In the genomic region with DNA sequence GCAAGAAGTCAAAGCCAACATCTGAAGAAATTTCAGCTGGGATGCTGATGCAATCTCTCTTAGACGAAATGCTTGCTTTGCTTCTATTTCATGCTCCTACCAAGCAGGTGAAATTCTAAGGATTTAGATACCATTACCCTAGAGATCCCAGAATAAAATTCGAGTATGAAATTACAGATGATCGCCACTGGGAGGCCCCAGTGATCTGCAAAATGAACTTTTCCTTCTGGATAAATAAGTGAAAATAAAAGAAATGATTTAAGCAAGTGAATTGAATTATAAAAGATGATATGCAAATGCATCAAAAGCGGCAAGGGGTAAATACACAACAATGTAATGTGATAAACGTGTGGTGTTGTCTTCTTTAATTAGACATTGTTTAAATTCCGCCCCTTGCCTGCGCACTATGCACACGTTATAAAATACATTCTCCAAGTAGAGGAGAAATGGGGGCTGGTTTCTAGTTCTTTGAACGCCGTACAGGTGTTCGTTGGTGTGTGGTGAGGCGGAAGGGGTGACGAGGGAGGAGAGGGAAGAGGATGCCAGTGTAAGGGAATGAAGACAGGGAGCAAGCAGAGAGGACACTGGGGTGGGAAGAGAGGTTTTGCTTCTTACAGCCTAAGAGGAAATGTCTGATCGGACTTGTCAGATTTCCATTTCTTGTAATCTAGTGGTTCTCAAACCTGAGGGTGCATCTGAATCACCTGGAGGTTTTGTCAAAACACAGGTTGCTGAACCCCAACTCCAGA, we compare ENCODE assay signal across 8 cellular contexts. TPM values are rescaled to one million over a fixed set of nuclear protein-coding genes. Genes with fewer than 3 reads are reported as not detected.
DNase-seq lines count a peak whose midpoint lies in the region; ATAC-seq, FAIRE-seq and TF ChIP-seq lines count a peak whose summit lies in the region.

No MANE protein-coding gene starts in this region.

- RAD21 ChIA-PET in GM12878 (lab: Charles Lee; ENCODE audit: unreplicated experiment), result interaction anchor here (1.0 to 1.1 kb wide), 2 partner anchors 68 to 236 kb away, joined by 4 read pairs; no protein-coding TSS in a partner anchor

- H3K4me1 Mint-ChIP-seq in mesothelial cell of epicardium, result peaks cover 14% of the 10 kb centered on the region

- no peaks in the 10 kb centered on the region for H3K27me3 ChIP-seq in GM12878 (replicated peaks in 1 of 2; ENCODE audit: control insufficient read depth in 2 of 2, insufficient read depth in 2 of 2, low read length in 1 of 2)

- ATAC-seq in GM12878 (peak; percentile 54), GM19467 (IDR thresholded peaks at IDR 0.05; ENCODE audit: unreplicated experiment) (no peak)

- no peaks in the 10 kb centered on the region for H3K9me3 ChIP-seq in GM12878 (replicated peaks; ENCODE audit: control insufficient read depth, insufficient read depth, low read length)

- H3K9me3 Mint-ChIP-seq in mesothelial cell of epicardium, result no peaks in the 10 kb centered on the region

- in situ Hi-C loops in GM12878 (cut with MboI), result no loop called here

- WGBS in GM12878 (ENCODE audit: insufficient coverage, insufficient replicate concordance, low lambda C conversion rate, missing lambda C conversion rate), result 18% methylated on average over 14 of the region's 14 CpGs

- POLR2A ChIA-PET in GM12878 (lab: Charles Lee), result no interaction called here

- peak; percentile 84 for TF ChIP-seq RAD21 in GM12878 (IDR thresholded peaks at IDR 0.05; ENCODE audit: insufficient read depth, low read depth, low read length)

- no peaks in the 10 kb centered on the region for H3K36me3 Mint-ChIP-seq in mesothelial cell of epicardium

- H3K4me2 ChIP-seq in GM12878 (ENCODE audit: control insufficient read depth, insufficient read depth), result no peak overlapping the region

- H3K27ac ChIP-seq in GM12878 (ENCODE audit: control insufficient read depth, insufficient read depth), result no peak overlapping the region

- DNase-seq in DMS53 treated with DMSO at 0.1 percent for 48 hours (lab: John Stamatoyannopoulos, UW; ENCODE audit: unreplicated experiment) (peak; percentile 3), HT1080 (ENCODE audit: low read depth) (peak; percentile 10), GM12878 (ENCODE audit: low read depth, low spot score) (no peak), mesothelial cell of epicardium (ENCODE audit: low spot score in 2 of 2, unreplicated experiment in 2 of 2) (no peak), GF-D8 (lab: John Stamatoyannopoulos, UW) (no peak), NCI-H2107 treated with DMSO at 0.1 percent for 48 hours (lab: John Stamatoyannopoulos, UW; ENCODE audit: unreplicated experiment) (no peak)
- DNase-seq in activated CD4-positive, alpha-beta T cell treated with anti-CD3 and anti-CD28 coated beads for 4 hours, result no peak

- SMC1A ChIA-PET in GM12878 (lab: Charles Lee; ENCODE audit: uncharacterized antibody, unreplicated experiment), result interaction anchor here (1.1 to 1.4 kb wide), 2 partner anchors 12 to 103 kb away, joined by 3 to 6 read pairs; no protein-coding TSS in a partner anchor

- H2AFZ ChIP-seq in GM12878 (ENCODE audit: control insufficient read depth, low read depth, low read length), result no peak overlapping the region; the same call in 1 of the 2 replicates

- H3K4me3 ChIP-seq in GM12878, result no peak overlapping the region

- no peak overlapping the region for H3K9ac ChIP-seq in GM12878 (ENCODE audit: control insufficient read depth, insufficient read depth, low read length)

- intact Hi-C loops in GM12878 (cut with micrococcal nuclease; ENCODE audit: unreplicated experiment), result no loop called here

- peak; percentile 38 to 56 (median 51); a peak in 5 of 6 replicates for TF ChIP-seq CTCF in GM12878 (IDR thresholded peaks at IDR 0.05 in 2 of 3, conservative IDR thresholded peaks at IDR 0.05 in 1 of 3; ENCODE audit: control insufficient read depth in 2 of 3, extremely low read depth in 1 of 3, insufficient read depth in 1 of 3, low read depth in 3 of 3, low read length in 3 of 3)
- TF ChIP-seq CTCF in mesothelial cell of epicardium (IDR thresholded peaks at IDR 0.05; ENCODE audit: unreplicated experiment), result peak; percentile 84

- no peaks in the 10 kb centered on the region for H3K79me2 ChIP-seq in GM12878 (ENCODE audit: control insufficient read depth, insufficient read depth, low read length)

- no peak for TF ChIP-seq POLR2A in GM12878 (IDR thresholded peaks at IDR 0.05; ENCODE audit: low read depth, low read length)

- no peaks in the 10 kb centered on the region for H4K20me1 ChIP-seq in GM12878 (ENCODE audit: control insufficient read depth, insufficient read depth)

- H3K27ac Mint-ChIP-seq in mesothelial cell of epicardium, result no peak overlapping the region

- H3K4me3 Mint-ChIP-seq in mesothelial cell of epicardium, result no peak overlapping the region

- no peaks in the 10 kb centered on the region for H3K36me3 ChIP-seq in GM12878 (ENCODE audit: control insufficient read depth in 2 of 2, insufficient read depth in 2 of 2, low read length in 1 of 2)

- peaks cover 7% of the 10 kb centered on the region for H3K27me3 Mint-ChIP-seq in mesothelial cell of epicardium (ENCODE audit: low read depth)

- FAIRE-seq in GM12878 (lab: Jason Lieb, UNC), result no peak

- BruUV-seq in GM12878 (replicated peaks; lab: Mats Ljungman, UMichigan), result no TSS peak

- CTCF ChIA-PET in GM12878 (lab: Yijun Ruan, JAX), result interaction anchor here (0.8 to 1.4 kb wide), 3 partner anchors 33 to 896 kb away, joined by 3 to 8 read pairs (median 5); no protein-coding TSS in a partner anchor

- peaks cover 5% of the 10 kb centered on the region; the same call in 1 of the 2 replicates for H3K4me1 ChIP-seq in GM12878 (ENCODE audit: control insufficient read depth, insufficient read depth, low read length)

- TF ChIP-seq EP300 in GM12878 (IDR thresholded peaks at IDR 0.05; ENCODE audit: borderline replicate concordance in 1 of 2, control insufficient read depth in 1 of 2, low read depth in 2 of 2, low read length in 2 of 2), result no peak

TF ChIP-seq in GM12878, 131 proteins besides CTCF, POLR2A, EP300 and RAD21:
- peak; percentile 48; the same call in 1 of the 2 replicates for TF ChIP-seq SMC3 (IDR thresholded peaks at IDR 0.05; ENCODE audit: borderline replicate concordance, low read length)
- no peak for TF ChIP-seq TARDBP (IDR thresholded peaks at IDR 0.05; ENCODE audit: borderline replicate concordance)

RNA-seq across cellular contexts. Expression of gene ERCC5, which starts 58.0 kb away (rescaled TPM):
- 51.9 and 61.9 TPM in 2 replicates for total RNA-seq in HT1080 (2014; rRNA removed; shearing (Covaris generic))
- 30.1 and 36.8 TPM in 2 replicates for polyA plus RNA-seq in HT1080 (2015; cell fraction: cytosol; rRNA removed)
- polyA plus RNA-seq in HT1080 (2015; cell fraction: nucleus; rRNA removed), result 136 and 142 TPM in 2 replicates
- 108 and 114 TPM in 2 replicates for total RNA-seq in GM12878 (2013; cell fraction: nucleolus; rRNA removed)
- total RNA-seq in GM12878 (2014; rRNA removed), result 42.0 and 53.0 TPM in 2 replicates
- total RNA-seq in GM12878 (2014; rRNA removed; fragmentation: Illumina TruSeq; extraction: Trizol), result 58.9 and 62.8 TPM in 2 replicates
- 38.6 and 39.1 TPM in 2 replicates for total RNA-seq in GM12878 (2021)
- 18.9 TPM for polyA plus RNA-seq in GM12878 (2011; ENCODE audit: low read depth)
- polyA plus RNA-seq in GM12878 (2011; rRNA removed), result 44.5 and 58.3 TPM in 2 replicates
- polyA plus RNA-seq in GM12878 (2011; cell fraction: cytosol; rRNA removed), result 20.4 and 24.8 TPM in 2 replicates
- polyA plus RNA-seq in GM12878 (2011; cell fraction: nucleus; rRNA removed), result 78.2 and 96.2 TPM in 2 replicates
- polyA plus RNA-seq in GM12878 (2012), result 30.0 and 48.1 TPM in 2 replicates
- polyA plus RNA-seq in GM12878 (2014; fragmentation: Illumina TruSeq; extraction: Trizol), result 59.2 and 67.2 TPM in 2 replicates
- 10 to 100 TPM; 11.7 to 24.3 TPM for polyA plus RNA-seq in GM12878 (2014; fragmentation: Nextera tagmentation; extraction: Ambion mirVana)
- polyA plus RNA-seq in GM12878 (2014; rRNA removed), result 43.9 and 47.0 TPM in 2 replicates
- 10 to 100 TPM; 38.3 to 41.2 TPM for polyA plus RNA-seq in GM12878 (2016; fragmentation: Nextera tagmentation; extraction: Ambion mirVana)
- polyA minus RNA-seq in GM12878 (2011; rRNA and poly(A)+ RNA removed), result 21.5 and 22.9 TPM in 2 replicates
- polyA minus RNA-seq in GM12878 (2011; cell fraction: cytosol; rRNA and poly(A)+ RNA removed), result 14.2 and 18.8 TPM in 2 replicates
- polyA minus RNA-seq in GM12878 (2011; cell fraction: nucleus; rRNA and poly(A)+ RNA removed), result 43.6 and 49.2 TPM in 2 replicates
- 45.0 to 51.1 TPM (median 46.6 TPM) in 3 replicates for total RNA-seq in mesothelial cell of epicardium

Comparison
In these comparisons a context has a peak if more than half of its experiments do, and no peak if none do; other contexts are left out.
1. DNase-seq: peak in DMS53 treated with DMSO at 0.1 percent for 48 hours (single experiment) and HT1080 (single experiment); none in GM12878 (single experiment), mesothelial cell of epicardium (0 of 2), GF-D8 (single experiment), activated CD4-positive, alpha-beta T cell treated with anti-CD3 and anti-CD28 coated beads for 4 hours (0 of 2) and NCI-H2107 treated with DMSO at 0.1 percent for 48 hours (single experiment).